In genomic region chr1:178634445-178634844, GRCh38 we compare ENCODE assay signal across 23 cellular contexts.
DNase-seq lines count a peak whose midpoint lies in the region; ATAC-seq, FAIRE-seq and TF ChIP-seq lines count a peak whose summit lies in the region.
"Had no signal": no experiment of that assay in that cellular context is flagged by ENCODE, and none has a peak within 500 bp of the region (broad histone marks: within the 10 kb centered on the region; RNA-seq: fewer than 3 reads in every experiment).

No MANE protein-coding gene starts in this region.

- H3K4me1 ChIP-seq in Karpas-422 (ENCODE audit: low read length) (peaks cover 25% of the 10 kb centered on the region), heart right ventricle (peaks cover 0 to 4% (median 0%) of the 10 kb centered on the region in 9 donors), parathyroid adenoma (no peaks in the 10 kb centered on the region)

- H2AFZ ChIP-seq in Karpas-422 (ENCODE audit: low read length), result 0 out of 2 replicates have a peak overlapping the region, but pooled peaks have one; percentile 13
- H2AFZ ChIP-seq in parathyroid adenoma, result no peak overlapping the region

- H3K27me3 ChIP-seq in BJ (ENCODE audit: control insufficient read depth, insufficient read depth, low read length), result no peaks in the 10 kb centered on the region
- no peaks in the 10 kb centered on the region for H3K27me3 ChIP-seq in Karpas-422 (ENCODE audit: low read length)
- H3K27me3 ChIP-seq in heart right ventricle, result no peaks in the 10 kb centered on the region
- no peaks in the 10 kb centered on the region for H3K27me3 ChIP-seq in parathyroid adenoma (ENCODE audit: control insufficient read depth, insufficient read depth, low read length)
- H3K27me3 ChIP-seq: SJCRH30, vagina had no signal

- no peaks in the 10 kb centered on the region for H3K9me2 ChIP-seq in Karpas-422 (replicated peaks; ENCODE audit: insufficient read depth, low read length)

- ATAC-seq in heart right ventricle (peak in 7 of 8 donors; percentile 65 to 86 (median 81)), HG02763 (IDR thresholded peaks at IDR 0.05; ENCODE audit: unreplicated experiment) (no peak), GM21576 (IDR thresholded peaks at IDR 0.05; ENCODE audit: unreplicated experiment) (no peak)
- ATAC-seq: esophagus mucosa; naive thymus-derived CD8-positive, alpha-beta T cell had no signal

- H3K36me3 ChIP-seq in BJ (ENCODE audit: control insufficient read depth, insufficient read depth, low read length), result no peaks in the 10 kb centered on the region
- no peaks in the 10 kb centered on the region for H3K36me3 ChIP-seq in Karpas-422 (ENCODE audit: insufficient read depth, low read length)
- no peaks in the 10 kb centered on the region for H3K36me3 ChIP-seq in heart right ventricle
- H3K36me3 ChIP-seq in parathyroid adenoma (ENCODE audit: control insufficient read depth, insufficient read depth, low read length), result no peaks in the 10 kb centered on the region
- H3K36me3 ChIP-seq: SJCRH30, vagina had no signal

- TF ChIP-seq CTCF in BJ (IDR thresholded peaks at IDR 0.05; ENCODE audit: insufficient read depth, low read depth, low read length) (no peak), heart right ventricle (IDR thresholded peaks at IDR 0.05) (no peak), parathyroid adenoma (IDR thresholded peaks at IDR 0.05) (no peak)

- WGBS in heart right ventricle, 2 donors, result 51 to 60% methylated on average over 2 of the region's 2 CpGs

- POLR2A ChIA-PET in BJ (lab: Charles Lee), result interaction anchor here (0.6 kb wide), 1 partner anchor 26 kb away, joined by 14 read pairs; no protein-coding TSS in a partner anchor

- H3K4me2 ChIP-seq in Karpas-422 (ENCODE audit: low read depth, low read length, poor library complexity, severe bottlenecking) (no peak overlapping the region), parathyroid adenoma (ENCODE audit: low read length) (no peak overlapping the region)

- intact Hi-C loops in heart right ventricle (cut with DNase I), result no loop called here

- no peak for FAIRE-seq in RCC 7860 (lab: Jason Lieb, UNC)
- FAIRE-seq: GM18507 had no signal

- H4K20me1 ChIP-seq in Karpas-422 (ENCODE audit: insufficient read depth, low read depth, low read length), result no peaks in the 10 kb centered on the region

- no peaks in the 10 kb centered on the region for H3K79me2 ChIP-seq in Karpas-422 (ENCODE audit: low read length)
- no peaks in the 10 kb centered on the region for H3K79me2 ChIP-seq in parathyroid adenoma

- H3K9ac ChIP-seq in Karpas-422 (ENCODE audit: low read length) (no peak overlapping the region), parathyroid adenoma (no peak overlapping the region)

- DNase-seq in BJ (ENCODE audit: low read depth) (peak; percentile 69), Karpas-422 (no peak), heart right ventricle (peak; percentile 47 to 63), RCC 7860 (ENCODE audit: low spot score) (no peak)
- no peak for DNase-seq in stimulated activated CD8-positive, alpha-beta memory T cell treated with anti-CD3 and anti-CD28 coated beads, Interleukin-4, amount 100 ng/mL, for 48 hours
- DNase-seq: activated CD4-positive, alpha-beta T cell treated with anti-CD3 and anti-CD28 coated beads for 48 hours; caudate nucleus; DND-41; GOT3; mammary epithelial cell; naive thymus-derived CD8-positive, alpha-beta T cell; NCI-H1436 treated with DMSO at 0.1 percent for 48 hours; NCI-H774; posterior cingulate gyrus; SJCRH30; stimulated activated CD4-positive, alpha-beta T cell treated with anti-CD3 and anti-CD28 coated beads, Interleukin-4, amount 100 ng/mL, for 24 hours had no signal

- H3K4me3 ChIP-seq in BJ (ENCODE audit: low read depth, low read length) (no peak overlapping the region), Karpas-422 (ENCODE audit: low read length) (no peak overlapping the region), heart right ventricle (no peak overlapping the region), parathyroid adenoma (ENCODE audit: low read depth, low read length) (no peak overlapping the region)
- H3K4me3 ChIP-seq: SJCRH30, skin epidermis, vagina had no signal

- CTCF ChIA-PET in BJ (lab: Yijun Ruan, JAX), result interaction anchor here (0.9 to 1.8 kb wide), 2 partner anchors 91 to 99 kb away, joined by 3 to 4 read pairs; no protein-coding TSS in a partner anchor

- H3K27ac ChIP-seq in Karpas-422 (ENCODE audit: low read length), result no peak overlapping the region
- peak overlapping the region in 2 of 10 donors; percentile 34 to 41 for H3K27ac ChIP-seq in heart right ventricle
- H3K27ac ChIP-seq in parathyroid adenoma, result peak overlapping the region; percentile 32
- H3K27ac ChIP-seq: SJCRH30, vagina had no signal

- no peaks in the 10 kb centered on the region for H3K9me3 ChIP-seq in Karpas-422 (ENCODE audit: low read length)
- no peaks in the 10 kb centered on the region for H3K9me3 ChIP-seq in heart right ventricle
- H3K9me3 ChIP-seq in parathyroid adenoma (ENCODE audit: control insufficient read depth, low read length), result no peaks in the 10 kb centered on the region
- H3K9me3 ChIP-seq: SJCRH30, vagina had no signal

Comparison
In these comparisons a context has a peak if more than half of its experiments do, and no peak if none do; other contexts are left out.
1. DNase-seq: peak in BJ (single experiment) and heart right ventricle (2 of 2); none in Karpas-422 (single experiment), stimulated activated CD8-positive, alpha-beta memory T cell treated with anti-CD3 and anti-CD28 coated beads, Interleukin-4, amount 100 ng/mL, for 48 hours (single experiment) and RCC 7860 (single experiment).
2. ATAC-seq: peak in heart right ventricle (7 of 8); none in HG02763 (single experiment) and GM21576 (single experiment).